8 cellular contexts compared by ENCODE assay signal in genomic region chr21:15729674-15730483, GRCh38. TPM values are rescaled to one million over a fixed set of nuclear protein-coding genes. Genes with fewer than 3 reads are reported as not detected.
DNase-seq lines count a peak whose midpoint lies in the region; ATAC-seq and TF ChIP-seq lines count a peak whose summit lies in the region.

Gene USP25 (plus strand): TSS chr21:15729982. CDS start chr21:15730394, 412 bp downstream.

- H3K9me3 Mint-ChIP-seq in progenitor cell of endocrine pancreas (ENCODE audit: low read depth) = no peaks in the 10 kb centered on the region

- peak within 1 kb of the TSS; percentile 93 for H3K4me3 Mint-ChIP-seq in progenitor cell of endocrine pancreas (ENCODE audit: low read depth)

- H3K36me3 ChIP-seq in heart right ventricle (no peaks in the 10 kb centered on the region), upper lobe of right lung (no peaks in the 10 kb centered on the region)

- no peaks in the 10 kb centered on the region for H3K9me3 ChIP-seq in heart right ventricle
- H3K9me3 ChIP-seq in upper lobe of right lung = no peaks in the 10 kb centered on the region

- H3K27me3 Mint-ChIP-seq in progenitor cell of endocrine pancreas = no peaks in the 10 kb centered on the region

- intact Hi-C loops in heart right ventricle (cut with DNase I) (loop anchor here in 8 of 10 donors (2.0 to 10.0 kb wide), 6 partner anchors 92 to 1345 kb away; partner anchors contain the start of gene HSPA13 (in 2 of the 8)), upper lobe of right lung (cut with DNase I) (no loop called here)

- ATAC-seq in HG02623 (IDR thresholded peaks at IDR 0.05; ENCODE audit: unreplicated experiment) (peak; percentile 74), heart right ventricle (peak; percentile 97 to 100 (median 98)), upper lobe of right lung (peak; percentile 98)

- peaks cover 0 to 44% (median 23%) of the 10 kb centered on the region in 9 donors for H3K4me1 ChIP-seq in heart right ventricle
- H3K4me1 ChIP-seq in upper lobe of right lung = peaks cover 22% of the 10 kb centered on the region

- peak within 1 kb of the TSS; percentile 98 for H3K27ac Mint-ChIP-seq in progenitor cell of endocrine pancreas

- DNase-seq in NCI-H1105 (lab: John Stamatoyannopoulos, UW) = peak; percentile 81
- DNase-seq in T-helper 1 cell = peak; percentile 83 to 91 (median 85)
- DNase-seq in heart right ventricle = peak; percentile 92 to 95
- peak; percentile 87 for DNase-seq in progenitor cell of endocrine pancreas (ENCODE audit: low spot score, unreplicated experiment)
- DNase-seq in upper lobe of right lung = peak; percentile 97

- H3K4me3 ChIP-seq in heart right ventricle = peak within 1 kb of the TSS; percentile 58 to 93 (median 82)
- peak within 1 kb of the TSS; percentile 82 for H3K4me3 ChIP-seq in upper lobe of right lung

- peaks cover 18% of the 10 kb centered on the region for H3K4me1 Mint-ChIP-seq in progenitor cell of endocrine pancreas (ENCODE audit: low read depth)

- no peaks in the 10 kb centered on the region for H3K36me3 Mint-ChIP-seq in progenitor cell of endocrine pancreas (ENCODE audit: insufficient read depth)

- WGBS in adipose tissue, 3 donors = 0 to 1% (median 0%) methylated on average over 45 to 123 of the region's 123 CpGs
- 1% methylated on average over 84 to 122 of the region's 123 CpGs for WGBS in heart right ventricle, 2 donors

- peak; percentile 17 for TF ChIP-seq CTCF in GM12873 (IDR thresholded peaks at IDR 0.05; ENCODE audit: insufficient read depth, low read depth, low read length, missing control alignments)
- peak in 2 of 9 donors; percentile 6 to 9 for TF ChIP-seq CTCF in heart right ventricle (IDR thresholded peaks at IDR 0.05)
- TF ChIP-seq CTCF in progenitor cell of endocrine pancreas (IDR thresholded peaks at IDR 0.05; ENCODE audit: unreplicated experiment) = peak; percentile 17
- TF ChIP-seq CTCF in upper lobe of right lung (IDR thresholded peaks at IDR 0.05) = no peak

- H3K27ac ChIP-seq in adipose tissue (ENCODE audit: low read depth, low read length) (peak within 1 kb of the TSS; percentile 72), heart right ventricle (peak within 1 kb of the TSS; percentile 86 to 98 (median 94)), upper lobe of right lung (peak within 1 kb of the TSS; percentile 94)

- H3K27me3 ChIP-seq in heart right ventricle (no peaks in the 10 kb centered on the region), upper lobe of right lung (no peaks in the 10 kb centered on the region)

RNA-seq across cellular contexts. Expression of gene USP25, which starts in this region (rescaled TPM):
- polyA plus RNA-seq in adipose tissue = 10 to 100 TPM in 2 of 3 donors, 1 to 10 TPM in 1; 7.8 to 18.6 (median 15.4) TPM
- 10 to 100 TPM; 42.9 to 57.7 (median 46.5) TPM for total RNA-seq in heart right ventricle
- polyA plus RNA-seq in heart right ventricle = 10 to 100 TPM; 13.5 to 17.6 TPM
- total RNA-seq in progenitor cell of endocrine pancreas = 48.8 and 50.3 TPM in 2 replicates
- 65.0 TPM for total RNA-seq in upper lobe of right lung

Comparison
In these comparisons a context has a peak if more than half of its experiments do, and no peak if none do; other contexts are left out.
1. Peak in every context shown above with its lines: DNase-seq, ATAC-seq, H3K4me3 ChIP-seq and H3K27ac ChIP-seq.